Comparison of ENCODE assay signal across 1 cellular context in genomic region chr19:35461788-35462187, GRCh38.
A peak's percentile ranks its signal among the peaks of the same experiment; 100 is the strongest.
TF ChIP-seq lines count a peak whose summit lies in the region.

No MANE protein-coding gene starts in this region.

TF ChIP-seq in HEK293, 187 proteins besides CTCF, POLR2A, EP300 and RAD21 (continued from another document):
- TF ChIP-seq ZNF518A (tag by site-specific recombination; conservative IDR thresholded peaks at IDR 0.05; ENCODE audit: low read depth) (peak; percentile 99), ZNF623 (tag by site-specific recombination; IDR thresholded peaks at IDR 0.05) (peak; percentile 92), ZNF629 (tag by site-specific recombination; IDR thresholded peaks at IDR 0.05) (peak; percentile 77), MYNN (tag by site-specific recombination; IDR thresholded peaks at IDR 0.05; ENCODE audit: borderline replicate concordance) (peak; percentile 67; the same call in 1 of the 2 replicates), ZNF341 (tag by site-specific recombination; IDR thresholded peaks at IDR 0.05; ENCODE audit: low read depth) (peak; percentile 48; the same call in 1 of the 2 replicates), ZNF19 (tag by site-specific recombination; IDR thresholded peaks at IDR 0.05; ENCODE audit: low read depth) (peak; percentile 21; the same call in 1 of the 2 replicates), ZNF292 (tag by site-specific recombination; IDR thresholded peaks at IDR 0.05; ENCODE audit: borderline replicate concordance, low read depth) (peak; percentile 92), ZFP3 (tag by site-specific recombination; IDR thresholded peaks at IDR 0.05; ENCODE audit: low read depth) (peak; percentile 61), ZNF394 (tag by site-specific recombination; IDR thresholded peaks at IDR 0.05; ENCODE audit: borderline replicate concordance) (peak; percentile 99), KLF7 (tag by site-specific recombination; IDR thresholded peaks at IDR 0.05; ENCODE audit: borderline replicate concordance) (peak; percentile 76; the same call in 1 of the 2 replicates), GLI2 (tag by site-specific recombination; IDR thresholded peaks at IDR 0.05; ENCODE audit: borderline replicate concordance, low read depth) (peak; percentile 53; the same call in 1 of the 2 replicates), PRDM4 (tag by site-specific recombination; IDR thresholded peaks at IDR 0.05) (peak; percentile 41; the same call in 1 of the 2 replicates), ZNF404 (tag by site-specific recombination; IDR thresholded peaks at IDR 0.05) (peak; percentile 87), ZNF354C (tag by site-specific recombination; IDR thresholded peaks at IDR 0.05; ENCODE audit: borderline replicate concordance, low read depth) (peak; percentile 90; the same call in 1 of the 2 replicates), ZBTB21 (tag by site-specific recombination; IDR thresholded peaks at IDR 0.05) (peak; percentile 83), ZNF16 (tag by site-specific recombination; IDR thresholded peaks at IDR 0.05; ENCODE audit: low read depth) (peak; percentile 35; the same call in 1 of the 2 replicates), ZNF530 (tag by site-specific recombination; IDR thresholded peaks at IDR 0.05; ENCODE audit: low read depth) (peak; percentile 73; the same call in 1 of the 2 replicates)
